9 cellular contexts compared by ENCODE assay signal in the genomic region with DNA sequence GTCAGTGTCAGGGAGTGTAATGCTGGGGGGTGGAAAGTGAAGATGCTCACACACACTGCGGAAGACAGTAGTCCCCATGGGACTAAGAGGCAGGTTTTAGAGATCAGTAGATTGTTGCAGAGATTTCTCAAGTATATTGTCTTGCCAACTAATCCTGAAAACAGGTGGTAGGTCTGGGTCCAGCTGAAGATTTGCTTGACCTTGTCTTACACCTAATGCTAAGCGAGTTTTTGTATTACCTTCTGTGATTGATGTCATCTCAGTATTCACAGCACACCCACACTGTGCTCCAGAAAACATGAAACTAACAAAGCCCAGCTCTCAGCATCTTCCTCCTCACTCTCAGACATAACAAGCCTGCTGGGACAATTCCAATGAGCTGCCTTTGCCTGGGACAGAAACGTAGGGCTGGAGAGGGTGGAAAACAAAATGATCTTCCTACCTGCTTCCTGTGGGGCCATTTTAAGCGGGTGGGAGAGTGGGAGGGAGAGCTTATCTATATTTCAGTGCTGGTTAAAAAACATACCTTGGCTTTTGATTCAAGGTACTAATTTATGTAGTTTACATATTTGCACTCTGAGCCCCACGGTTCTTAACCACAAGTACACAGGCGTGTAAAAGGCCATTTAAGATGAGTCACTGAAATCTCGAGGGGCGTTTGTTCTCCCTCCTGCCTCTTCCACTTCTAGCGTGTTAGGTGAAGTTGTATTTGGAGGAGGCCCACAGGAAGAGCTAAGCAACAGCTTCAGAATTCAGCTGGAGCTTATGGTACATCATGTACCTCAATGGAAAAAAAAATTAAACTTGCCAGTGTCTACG. TPM values are rescaled to one million over a fixed set of nuclear protein-coding genes. Genes with fewer than 3 reads are reported as not detected.
DNase-seq lines count a peak whose midpoint lies in the region; ATAC-seq, FAIRE-seq and TF ChIP-seq lines count a peak whose summit lies in the region.
"Had no signal": no experiment of that assay in that cellular context is flagged by ENCODE, and none has a peak within 500 bp of the region (broad histone marks: within the 10 kb centered on the region; RNA-seq: fewer than 3 reads in every experiment).

No MANE protein-coding gene starts in this region.

- no peaks in the 10 kb centered on the region for H3K27me3 ChIP-seq in astrocyte (ENCODE audit: insufficient read depth, low read length)
- no peaks in the 10 kb centered on the region for H3K27me3 ChIP-seq in adrenal gland

- H4K20me1 ChIP-seq in astrocyte (ENCODE audit: insufficient read depth, low read length), result no peaks in the 10 kb centered on the region

- no peak overlapping the region for H2AFZ ChIP-seq in astrocyte (ENCODE audit: low read depth, low read length)

- no peaks in the 10 kb centered on the region for H3K9me3 Mint-ChIP-seq in activated naive CD4-positive, alpha-beta T cell treated with anti-CD3 and anti-CD28 coated beads for 36 hours
- H3K9me3 Mint-ChIP-seq in astrocyte (ENCODE audit: unreplicated experiment), result no peaks in the 10 kb centered on the region

- CTCF ChIA-PET in activated naive CD4-positive, alpha-beta T cell treated with anti-CD3 and anti-CD28 coated beads for 36 hours (lab: Charles Lee), result interaction anchor here (1.4 kb wide), 1 partner anchor 407 kb away, joined by 4 read pairs; no protein-coding TSS in a partner anchor

- peak overlapping the region; percentile 34 for H3K4me3 Mint-ChIP-seq in activated naive CD4-positive, alpha-beta T cell treated with anti-CD3 and anti-CD28 coated beads for 36 hours
- no peak overlapping the region for H3K4me3 Mint-ChIP-seq in astrocyte (ENCODE audit: unreplicated experiment)

- H3K4me1 Mint-ChIP-seq in activated naive CD4-positive, alpha-beta T cell treated with anti-CD3 and anti-CD28 coated beads for 36 hours (ENCODE audit: low read depth), result peaks cover 36% of the 10 kb centered on the region
- H3K4me1 Mint-ChIP-seq in astrocyte (ENCODE audit: low read depth, unreplicated experiment), result peaks cover 8% of the 10 kb centered on the region

- intact Hi-C loops in activated naive CD4-positive, alpha-beta T cell treated with anti-CD3 and anti-CD28 coated beads for 36 hours (cut with micrococcal nuclease), result loop anchor here (1.0 kb wide), 1 partner anchor 9 kb away; no protein-coding TSS in a partner anchor
- intact Hi-C loops in adrenal gland (cut with DNase I), result no loop called here

- 76 to 80% (median 77%) methylated on average over 10 of the region's 10 CpGs for WGBS in adrenal gland, 4 donors

- no peaks in the 10 kb centered on the region for H3K4me1 ChIP-seq in astrocyte (ENCODE audit: insufficient read depth, low read length)
- no peaks in the 10 kb centered on the region for H3K4me1 ChIP-seq in adrenal gland (replicated peaks in 1 of 2)

- TF ChIP-seq CTCF in astrocyte (IDR thresholded peaks at IDR 0.05; ENCODE audit: insufficient read depth, low read depth, low read length), result no peak
- no peak for TF ChIP-seq CTCF in adrenal gland (IDR thresholded peaks at IDR 0.05)

- no peaks in the 10 kb centered on the region for H3K79me2 ChIP-seq in astrocyte (ENCODE audit: insufficient read depth, low read length)

- H3K27me3 Mint-ChIP-seq in activated naive CD4-positive, alpha-beta T cell treated with anti-CD3 and anti-CD28 coated beads for 36 hours (ENCODE audit: low read depth), result no peaks in the 10 kb centered on the region
- H3K27me3 Mint-ChIP-seq in astrocyte (ENCODE audit: low read depth, unreplicated experiment), result no peaks in the 10 kb centered on the region

- ATAC-seq in HG03103 (IDR thresholded peaks at IDR 0.05; ENCODE audit: low read depth, unreplicated experiment) (peak; percentile 46), HG03354 (IDR thresholded peaks at IDR 0.05; ENCODE audit: poor library complexity, severe bottlenecking, unreplicated experiment) (no peak)
- peak; percentile 88 for ATAC-seq in stimulated activated naive CD8-positive, alpha-beta T cell treated with anti-CD3 and anti-CD28 coated beads, Interleukin-15, Interleukin-2, amounts not matched to agents 100 U/mL and 50 U/mL, for 24 hours

- peak overlapping the region; percentile 51 for H3K27ac Mint-ChIP-seq in activated naive CD4-positive, alpha-beta T cell treated with anti-CD3 and anti-CD28 coated beads for 36 hours
- no peak overlapping the region for H3K27ac Mint-ChIP-seq in astrocyte (ENCODE audit: unreplicated experiment)

- FAIRE-seq in astrocyte (lab: Jason Lieb, UNC), result no peak

- H3K9ac ChIP-seq in astrocyte (ENCODE audit: low read length), result no peak overlapping the region

- no peaks in the 10 kb centered on the region for H3K36me3 ChIP-seq in astrocyte (ENCODE audit: insufficient read depth, low read length)
- no peaks in the 10 kb centered on the region for H3K36me3 ChIP-seq in adrenal gland (replicated peaks in 1 of 2)

- no peak overlapping the region for H3K4me3 ChIP-seq in astrocyte (ENCODE audit: insufficient read depth, low read depth, low read length)
- no peak overlapping the region for H3K4me3 ChIP-seq in adrenal gland

- H3K4me2 ChIP-seq in astrocyte (ENCODE audit: low read length), result peak overlapping the region; percentile 33

- DNase-seq in activated naive CD4-positive, alpha-beta T cell treated with anti-CD3 and anti-CD28 coated beads for 36 hours, result peak; percentile 34
- DNase-seq in activated naive CD4-positive, alpha-beta T cell (lab: John Stamatoyannopoulos, UW), result no peak
- DNase-seq in astrocyte (ENCODE audit: low read depth), result peak; percentile 79
- DNase-seq in stimulated activated naive CD8-positive, alpha-beta T cell treated with anti-CD3 and anti-CD28 coated beads, Interleukin-15, Interleukin-2, amounts not matched to agents 100 U/mL and 50 U/mL, for 24 hours, result no peak
- no peak for DNase-seq in amniotic stem cell (lab: John Stamatoyannopoulos, UW)
- no peak for DNase-seq in adrenal gland
- DNase-seq: SHP77 had no signal

- H3K9me3 ChIP-seq in astrocyte (ENCODE audit: insufficient read depth, low read depth, low read length), result no peaks in the 10 kb centered on the region
- no peaks in the 10 kb centered on the region for H3K9me3 ChIP-seq in adrenal gland (replicated peaks in 1 of 3)

- H3K27ac ChIP-seq in astrocyte (ENCODE audit: low read depth, low read length) (no peak overlapping the region), adrenal gland (no peak overlapping the region)

- TF ChIP-seq POLR2A in adrenal gland (IDR thresholded peaks at IDR 0.05), result no peak

- H3K36me3 Mint-ChIP-seq in activated naive CD4-positive, alpha-beta T cell treated with anti-CD3 and anti-CD28 coated beads for 36 hours (ENCODE audit: low read depth), result no peaks in the 10 kb centered on the region
- H3K36me3 Mint-ChIP-seq in astrocyte (ENCODE audit: low read depth, unreplicated experiment), result no peaks in the 10 kb centered on the region

RNA-seq across cellular contexts. Expression of gene RBMS1, which starts 23.1 kb away (rescaled TPM):
- total RNA-seq in activated naive CD4-positive, alpha-beta T cell treated with anti-CD3 and anti-CD28 coated beads for 36 hours, result 10 to 100 TPM; 27.8 to 29.1 TPM
- total RNA-seq in astrocyte (148 and 152 TPM in 2 replicates), adrenal gland (10 to 100 TPM; 24.2 to 62.1 (median 45.2) TPM)
- polyA plus RNA-seq in adrenal gland, result 10 to 100 TPM; 26.4 to 54.7 (median 29.9) TPM

Comparison
In these comparisons a context has a peak if more than half of its experiments do, and no peak if none do; other contexts are left out.
1. DNase-seq: peak in activated naive CD4-positive, alpha-beta T cell treated with anti-CD3 and anti-CD28 coated beads for 36 hours (single experiment) and astrocyte (single experiment); none in activated naive CD4-positive, alpha-beta T cell (0 of 4), stimulated activated naive CD8-positive, alpha-beta T cell treated with anti-CD3 and anti-CD28 coated beads, Interleukin-15, Interleukin-2, amounts not matched to agents 100 U/mL and 50 U/mL, for 24 hours (single experiment), amniotic stem cell (single experiment) and adrenal gland (0 of 7).